In genomic region chr15:60214201-60214600, GRCh38 we compare ENCODE assay signal across 37 cellular contexts.
"Had no signal": no experiment of that assay in that cellular context is flagged by ENCODE, and none has a peak within 500 bp of the region (broad histone marks: within the 10 kb centered on the region; RNA-seq: fewer than 3 reads in every experiment).

No MANE protein-coding gene starts in this region.

- H3K4me3 Mint-ChIP-seq: activated B cell treated with CpG ODN at 0.5 μM for 24 hours; activated CD4-positive, alpha-beta memory T cell treated with anti-CD3 and anti-CD28 coated beads for 36 hours; activated CD4-positive, alpha-beta T cell treated with anti-CD3 and anti-CD28 coated beads, Interleukin-2, amount 10 ng/mL, durations not matched to agents 24 days and 14 days; activated CD8-positive, alpha-beta T cell treated with anti-CD3 and anti-CD28 coated beads for 36 hours; activated naive CD4-positive, alpha-beta T cell treated with anti-CD3 and anti-CD28 coated beads for 36 hours; activated naive CD8-positive, alpha-beta T cell treated with anti-CD3 and anti-CD28 coated beads for 36 hours; activated T-cell treated with anti-CD3 and anti-CD28 coated beads, Interleukin-2, amount 50 U/mL, for 4 hours; activated T-cell treated with anti-CD3 and anti-CD28 coated beads, Interleukin-2, amount 50 U/mL, for 72 hours; activated T-helper 1 cell treated with anti-CD3 and anti-CD28 coated beads, Interleukin-12 subunit alpha, Interleukin-12 subunit beta, Interleukin-2, Interleukin-4 antibody, amounts not matched to agents 30 ng/mL and 10 ng/mL and 1 ng/mL, durations not matched to agents 14 hours and 24 hours and 36 hours; activated T-helper 17 cell treated with anti-CD3 and anti-CD28 coated beads, Interleukin-2, amount 50 U/mL, for 72 hours; T-helper 1 cell treated with Interleukin-12 subunit alpha and Interleukin-12 subunit beta and Interleukin-4 antibody, amounts not matched to agents 30 μg/mL and 1 μg/mL, for 36 hours; T-helper 2 cell treated with Interferon-gamma antibody and Interleukin-4, amounts not matched to agents 5 μg/mL and 100 μg/mL, for 36 hours had no signal

- H3K4me3 ChIP-seq: adrenal gland, body of pancreas, breast epithelium had no signal

- H3K27me3 ChIP-seq: adrenal gland, body of pancreas, brain microvascular endothelial cell had no signal

- DNase-seq: activated B cell treated with CpG ODN at 0.5 μM for 24 hours; activated CD4-positive, alpha-beta memory T cell treated with anti-CD3 and anti-CD28 coated beads for 36 hours; activated CD4-positive, alpha-beta T cell treated with anti-CD3 and anti-CD28 coated beads for 4 hours; activated CD4-positive, alpha-beta T cell treated with anti-CD3 and anti-CD28 coated beads, Interleukin-2, amount 10 ng/mL, durations not matched to agents 24 days and 14 days; activated CD4-positive, alpha-beta T cell treated with anti-CD3 and anti-CD28 coated beads, Interleukin-2, amount 50 U/mL, for 1 hour; activated CD4-positive, alpha-beta T cell treated with anti-CD3 and anti-CD28 coated beads, Interleukin-2, amount 50 U/mL, for 4 hours; activated CD4-positive, CD25-positive, alpha-beta regulatory T cell treated with anti-CD3 and anti-CD28 coated beads, Interleukin-2, amount 50 U/mL, for 72 hours; activated CD8-positive, alpha-beta memory T cell treated with anti-CD3 and anti-CD28 coated beads, Interleukin-2, amount 50 U/mL, for 4 hours; activated CD8-positive, alpha-beta T cell treated with anti-CD3 and anti-CD28 coated beads for 36 hours; activated effector memory CD4-positive, alpha-beta T cell treated with anti-CD3 and anti-CD28 coated beads, Interleukin-2, amount 50 U/mL, for 16 hours; activated gamma-delta T cell treated with Interleukin-2 at 50 U/mL for 16 hours; activated naive CD4-positive, alpha-beta T cell; activated naive CD4-positive, alpha-beta T cell treated with anti-CD3 and anti-CD28 coated beads for 36 hours; activated naive CD4-positive, alpha-beta T cell treated with anti-CD3 and anti-CD28 coated beads, Interleukin-2, amount 50 U/mL, for 16 hours; activated naive CD8-positive, alpha-beta T cell treated with anti-CD3 and anti-CD28 coated beads for 36 hours; activated T-cell treated with anti-CD3 and anti-CD28 coated beads for 4 hours; activated T-cell treated with anti-CD3 and anti-CD28 coated beads, Interleukin-2, amount 50 U/mL, for 1 hour; activated T-cell treated with anti-CD3 and anti-CD28 coated beads, Interleukin-2, amount 50 U/mL, for 4 hours; activated T-cell treated with anti-CD3 and anti-CD28 coated beads, Interleukin-2, amount 50 U/mL, for 72 hours; adrenal gland; amniotic stem cell; aorta; body of pancreas; brain microvascular endothelial cell; central memory CD4-positive, alpha-beta T cell; T-helper 1 cell; T-helper 2 cell; T-helper 9 cell had no signal

- H3K9me3 Mint-ChIP-seq: activated B cell treated with CpG ODN at 0.5 μM for 24 hours; activated CD4-positive, alpha-beta memory T cell treated with anti-CD3 and anti-CD28 coated beads for 36 hours; activated CD4-positive, alpha-beta T cell treated with anti-CD3 and anti-CD28 coated beads, Interleukin-2, amount 10 ng/mL, durations not matched to agents 24 days and 14 days; activated CD8-positive, alpha-beta T cell treated with anti-CD3 and anti-CD28 coated beads for 36 hours; activated naive CD4-positive, alpha-beta T cell treated with anti-CD3 and anti-CD28 coated beads for 36 hours; activated naive CD4-positive, alpha-beta T cell treated with anti-CD3 and anti-CD28 coated beads, Interleukin-2, amount 50 U/mL, for 72 hours; activated naive CD8-positive, alpha-beta T cell treated with anti-CD3 and anti-CD28 coated beads for 36 hours; activated T-cell treated with anti-CD3 and anti-CD28 coated beads, Interleukin-2, amount 50 U/mL, for 4 hours; activated T-cell treated with anti-CD3 and anti-CD28 coated beads, Interleukin-2, amount 50 U/mL, for 72 hours; activated T-helper 1 cell treated with anti-CD3 and anti-CD28 coated beads, Interleukin-12 subunit alpha, Interleukin-12 subunit beta, Interleukin-2, Interleukin-4 antibody, amounts not matched to agents 30 ng/mL and 10 ng/mL and 1 ng/mL, durations not matched to agents 14 hours and 24 hours and 36 hours; activated T-helper 17 cell treated with anti-CD3 and anti-CD28 coated beads, Interleukin-2, amount 50 U/mL, for 72 hours; T-helper 1 cell treated with Interleukin-12 subunit alpha and Interleukin-12 subunit beta and Interleukin-4 antibody, amounts not matched to agents 30 μg/mL and 1 μg/mL, for 36 hours; T-helper 2 cell treated with Interferon-gamma antibody and Interleukin-4, amounts not matched to agents 5 μg/mL and 100 μg/mL, for 36 hours had no signal

- H3K4me1 Mint-ChIP-seq: activated B cell treated with CpG ODN at 0.5 μM for 24 hours; activated CD4-positive, alpha-beta T cell treated with anti-CD3 and anti-CD28 coated beads, Interleukin-2, amount 10 ng/mL, durations not matched to agents 24 days and 14 days; activated naive CD8-positive, alpha-beta T cell treated with anti-CD3 and anti-CD28 coated beads for 36 hours; activated T-helper 17 cell treated with anti-CD3 and anti-CD28 coated beads, Interleukin-2, amount 50 U/mL, for 72 hours had no signal

- FAIRE-seq: astrocyte, TTC549 had no signal

- H3K4me1 ChIP-seq: adrenal gland, body of pancreas, breast epithelium had no signal

- H3K36me3 Mint-ChIP-seq: activated CD4-positive, alpha-beta memory T cell treated with anti-CD3 and anti-CD28 coated beads for 36 hours; activated naive CD4-positive, alpha-beta T cell treated with anti-CD3 and anti-CD28 coated beads, Interleukin-2, amount 50 U/mL, for 72 hours; activated naive CD8-positive, alpha-beta T cell treated with anti-CD3 and anti-CD28 coated beads for 36 hours had no signal

- H3K27ac ChIP-seq: adrenal gland, body of pancreas, brain microvascular endothelial cell, breast epithelium, VCaP had no signal

- ATAC-seq: activated CD8-positive, alpha-beta T cell treated with anti-CD3 and anti-CD28 coated beads for 36 hours; activated naive CD4-positive, alpha-beta T cell treated with anti-CD3 and anti-CD28 coated beads, Interleukin-2, amount 50 U/mL, for 72 hours; activated T-cell treated with anti-CD3 and anti-CD28 coated beads, Interleukin-2, amount 50 U/mL, for 4 hours; activated T-cell treated with anti-CD3 and anti-CD28 coated beads, Interleukin-2, amount 50 U/mL, for 72 hours; activated T-helper 17 cell treated with anti-CD3 and anti-CD28 coated beads, Interleukin-2, amount 50 U/mL, for 72 hours; body of pancreas had no signal

- H3K27ac Mint-ChIP-seq: activated B cell treated with CpG ODN at 0.5 μM for 24 hours; activated CD4-positive, alpha-beta memory T cell treated with anti-CD3 and anti-CD28 coated beads for 36 hours; activated CD4-positive, alpha-beta T cell treated with anti-CD3 and anti-CD28 coated beads, Interleukin-2, amount 10 ng/mL, durations not matched to agents 24 days and 14 days; activated CD8-positive, alpha-beta T cell treated with anti-CD3 and anti-CD28 coated beads for 36 hours; activated naive CD4-positive, alpha-beta T cell treated with anti-CD3 and anti-CD28 coated beads for 36 hours; activated naive CD8-positive, alpha-beta T cell treated with anti-CD3 and anti-CD28 coated beads for 36 hours; activated T-cell treated with anti-CD3 and anti-CD28 coated beads, Interleukin-2, amount 50 U/mL, for 72 hours; activated T-helper 1 cell treated with anti-CD3 and anti-CD28 coated beads, Interleukin-12 subunit alpha, Interleukin-12 subunit beta, Interleukin-2, Interleukin-4 antibody, amounts not matched to agents 30 ng/mL and 10 ng/mL and 1 ng/mL, durations not matched to agents 14 hours and 24 hours and 36 hours; activated T-helper 17 cell treated with anti-CD3 and anti-CD28 coated beads, Interleukin-2, amount 50 U/mL, for 72 hours; T-helper 1 cell treated with Interleukin-12 subunit alpha and Interleukin-12 subunit beta and Interleukin-4 antibody, amounts not matched to agents 30 μg/mL and 1 μg/mL, for 36 hours; T-helper 2 cell treated with Interferon-gamma antibody and Interleukin-4, amounts not matched to agents 5 μg/mL and 100 μg/mL, for 36 hours had no signal

- H3K9me3 ChIP-seq: adrenal gland, body of pancreas, breast epithelium had no signal

- H3K36me3 ChIP-seq: adrenal gland, brain microvascular endothelial cell, breast epithelium had no signal
